Comparison of ENCODE assay signal across 8 cellular contexts in the genomic region with DNA sequence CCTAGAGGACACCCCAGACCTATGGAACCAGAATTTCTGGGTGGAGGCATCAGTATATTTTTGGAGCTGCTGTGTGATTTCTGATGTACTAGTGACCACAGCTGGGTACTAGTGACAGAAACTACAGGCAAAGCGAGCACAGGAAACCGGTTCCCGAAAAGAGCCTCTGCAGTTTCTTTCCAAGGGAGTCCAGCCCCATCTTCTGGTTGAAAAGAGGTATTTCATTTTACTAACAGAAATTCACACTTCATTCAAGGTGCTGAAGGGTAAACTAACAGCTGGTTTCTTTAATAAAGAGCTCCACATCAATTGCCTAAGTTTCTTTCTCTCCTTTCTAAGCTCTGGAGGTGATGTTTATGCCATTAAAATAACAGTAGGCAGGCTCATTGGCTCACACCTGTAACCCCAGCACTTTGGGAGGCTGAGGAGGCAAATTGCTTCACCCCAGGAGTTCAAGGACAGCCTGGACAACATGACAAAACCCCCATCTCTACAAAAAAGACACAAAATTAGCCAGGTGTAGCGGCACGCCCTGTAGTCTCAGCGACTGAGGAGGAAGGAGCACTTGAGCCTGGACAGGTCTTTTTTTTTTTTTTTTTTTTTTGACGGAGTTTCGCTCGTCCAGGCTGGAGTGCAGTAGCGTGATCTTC. TPM values are rescaled to one million over a fixed set of nuclear protein-coding genes. Genes with fewer than 3 reads are reported as not detected.
DNase-seq lines count a peak whose midpoint lies in the region; ATAC-seq lines count a peak whose summit lies in the region.

No MANE protein-coding gene starts in this region.

- peaks cover 12% of the 10 kb centered on the region for H3K36me3 Mint-ChIP-seq in activated CD4-positive, alpha-beta memory T cell treated with anti-CD3 and anti-CD28 coated beads, Interleukin-2, amount 10 ng/mL, durations not matched to agents 7 days and 5 days (ENCODE audit: low read depth)

- H3K27ac Mint-ChIP-seq in activated CD4-positive, alpha-beta memory T cell treated with anti-CD3 and anti-CD28 coated beads, Interleukin-2, amount 10 ng/mL, durations not matched to agents 7 days and 5 days, result no peak overlapping the region

- ATAC-seq in HG03442 (IDR thresholded peaks at IDR 0.05; ENCODE audit: unreplicated experiment) (no peak), HG03097 (IDR thresholded peaks at IDR 0.05; ENCODE audit: low FRiP score, unreplicated experiment) (no peak)

- H3K27me3 Mint-ChIP-seq in activated CD4-positive, alpha-beta memory T cell treated with anti-CD3 and anti-CD28 coated beads, Interleukin-2, amount 10 ng/mL, durations not matched to agents 7 days and 5 days, result no peaks in the 10 kb centered on the region

- peak; percentile 13 for DNase-seq in A172 (ENCODE audit: low spot score)
- peak; percentile 53 for DNase-seq in DMS53 treated with DMSO at 0.1 percent for 48 hours (lab: John Stamatoyannopoulos, UW; ENCODE audit: unreplicated experiment)
- peak; percentile 80 for DNase-seq in NAMALWA (ENCODE audit: low spot score)
- peak; percentile 39 for DNase-seq in activated CD4-positive, alpha-beta memory T cell treated with anti-CD3 and anti-CD28 coated beads, Interleukin-2, amount 10 ng/mL, durations not matched to agents 7 days and 5 days
- DNase-seq in head of caudate nucleus, result peak in 24 of 42 donors; percentile 13 to 73 (median 40)
- DNase-seq in retina, result peak; percentile 21

- POLR2A ChIA-PET in activated CD4-positive, alpha-beta memory T cell treated with anti-CD3 and anti-CD28 coated beads, Interleukin-2, amount 10 ng/mL, durations not matched to agents 7 days and 5 days (lab: Charles Lee), result interaction anchor here (1.0 to 1.3 kb wide), 3 partner anchors 17 to 156 kb away, joined by 3 to 6 read pairs (median 3); partner anchors contain the start of gene PLEKHG5

- intact Hi-C loops in head of caudate nucleus (cut with DNase I), result loop anchor here (10.0 kb wide), 1 partner anchor 162 kb away; no protein-coding TSS in a partner anchor

- CTCF ChIA-PET in activated CD4-positive, alpha-beta memory T cell treated with anti-CD3 and anti-CD28 coated beads, Interleukin-2, amount 10 ng/mL, durations not matched to agents 7 days and 5 days (lab: Charles Lee), result interaction anchor here (0.6 to 2.9 kb wide), 21 partner anchors 12 to 224 kb away, joined by 3 to 14 read pairs (median 4); partner anchors contain the start of genes NOL9, TAS1R1 and ZBTB48

- H3K9me3 Mint-ChIP-seq in activated CD4-positive, alpha-beta memory T cell treated with anti-CD3 and anti-CD28 coated beads, Interleukin-2, amount 10 ng/mL, durations not matched to agents 7 days and 5 days, result no peaks in the 10 kb centered on the region

- H3K4me1 Mint-ChIP-seq in activated CD4-positive, alpha-beta memory T cell treated with anti-CD3 and anti-CD28 coated beads, Interleukin-2, amount 10 ng/mL, durations not matched to agents 7 days and 5 days, result peaks cover 2% of the 10 kb centered on the region

- H3K4me3 Mint-ChIP-seq in activated CD4-positive, alpha-beta memory T cell treated with anti-CD3 and anti-CD28 coated beads, Interleukin-2, amount 10 ng/mL, durations not matched to agents 7 days and 5 days, result no peak overlapping the region

RNA-seq across cellular contexts. Expression of gene THAP3, which starts 22.0 kb away (rescaled TPM):
- total RNA-seq in A172 (2014; rRNA removed; shearing (Covaris generic)), result 18.1 and 21.3 TPM in 2 replicates
- 10 to 100 TPM; 23.7 to 24.1 TPM for total RNA-seq in activated CD4-positive, alpha-beta memory T cell treated with anti-CD3 and anti-CD28 coated beads, Interleukin-2, amount 10 ng/mL, durations not matched to agents 7 days and 5 days

RNA-seq across cellular contexts. Expression of gene PHF13, which starts 33.1 kb away (rescaled TPM):
- total RNA-seq in A172 (2014; rRNA removed; shearing (Covaris generic)), result 6.2 and 8.4 TPM in 2 replicates
- 10 to 100 TPM; 15.4 to 17.2 TPM for total RNA-seq in activated CD4-positive, alpha-beta memory T cell treated with anti-CD3 and anti-CD28 coated beads, Interleukin-2, amount 10 ng/mL, durations not matched to agents 7 days and 5 days

RNA-seq across cellular contexts. Expression of gene KLHL21, which starts 44.0 kb away (rescaled TPM):
- total RNA-seq in A172 (2014; rRNA removed; shearing (Covaris generic)), result 16.0 and 18.2 TPM in 2 replicates
- total RNA-seq in activated CD4-positive, alpha-beta memory T cell treated with anti-CD3 and anti-CD28 coated beads, Interleukin-2, amount 10 ng/mL, durations not matched to agents 7 days and 5 days, result 10 to 100 TPM; 26.7 to 27.0 TPM

RNA-seq across cellular contexts. Expression of gene DNAJC11, which starts 55.0 kb away (rescaled TPM):
- 29.8 and 44.0 TPM in 2 replicates for total RNA-seq in A172 (2014; rRNA removed; shearing (Covaris generic))
- 10 to 100 TPM; 27.4 to 27.9 TPM for total RNA-seq in activated CD4-positive, alpha-beta memory T cell treated with anti-CD3 and anti-CD28 coated beads, Interleukin-2, amount 10 ng/mL, durations not matched to agents 7 days and 5 days

Comparison
In these comparisons a context has a peak if more than half of its experiments do, and no peak if none do; other contexts are left out.
1. DNase-seq: peak in every context shown above with its lines; median percentile 80 in NAMALWA; 53 in DMS53 treated with DMSO at 0.1 percent for 48 hours; 40 in head of caudate nucleus; 39 in activated CD4-positive, alpha-beta memory T cell treated with anti-CD3 and anti-CD28 coated beads, Interleukin-2, amount 10 ng/mL, durations not matched to agents 7 days and 5 days; 21 in retina; 13 in A172.